Comparison of ENCODE assay signal across 9 cellular contexts in the genomic region with DNA sequence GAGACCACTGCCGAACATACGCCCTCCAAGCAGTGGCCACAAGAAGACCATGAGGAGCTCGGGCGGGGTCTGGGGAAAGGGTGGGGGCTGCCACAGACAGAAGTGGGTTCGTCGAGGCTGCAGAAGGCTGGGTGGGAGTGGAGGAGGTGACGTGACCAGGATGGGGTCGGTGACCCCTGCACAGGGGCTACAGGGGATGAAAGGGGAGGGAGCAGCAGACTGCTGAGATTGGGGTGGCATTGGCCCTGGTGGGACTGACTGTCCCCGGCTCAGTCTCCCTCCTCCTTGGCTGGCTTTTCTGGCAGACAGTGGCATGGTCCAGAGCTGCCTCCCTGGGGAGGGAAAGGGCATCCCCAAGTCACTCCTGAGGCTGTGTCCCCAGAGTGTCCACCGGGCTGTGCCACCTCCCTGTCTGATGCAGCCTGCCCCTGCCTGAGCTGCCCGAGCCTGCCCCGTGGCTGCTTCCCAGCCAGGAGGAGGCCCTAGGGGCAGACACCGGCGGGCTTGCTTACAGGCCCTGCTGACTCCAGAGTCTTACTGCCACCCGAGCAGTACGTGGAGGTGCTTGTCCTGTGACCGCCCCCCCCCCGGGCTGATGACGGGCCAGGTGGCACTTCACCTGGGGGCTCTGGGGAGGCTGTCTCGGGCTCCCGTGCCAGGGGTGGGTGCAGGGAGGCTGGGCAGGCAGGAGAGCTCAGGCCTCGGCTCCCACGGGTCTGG. TPM values are rescaled to one million over a fixed set of nuclear protein-coding genes. Genes with fewer than 3 reads are reported as not detected.
DNase-seq lines count a peak whose midpoint lies in the region; ATAC-seq, FAIRE-seq and TF ChIP-seq lines count a peak whose summit lies in the region.
"Had no signal": no experiment of that assay in that cellular context is flagged by ENCODE, and none has a peak within 500 bp of the region (broad histone marks: within the 10 kb centered on the region; RNA-seq: fewer than 3 reads in every experiment).

No MANE protein-coding gene starts in this region.

- no peaks in the 10 kb centered on the region for H3K36me3 ChIP-seq in adrenal gland (replicated peaks in 1 of 2)
- H3K36me3 ChIP-seq in HepG2 (replicated peaks in 1 of 2; ENCODE audit: control insufficient read depth in 1 of 2, insufficient read depth in 2 of 2, low read length in 2 of 2): peaks cover 2 to 14% of the 10 kb centered on the region in 2 experiments; a peak in 3 of 5 replicates

- H3K27me3 ChIP-seq in adrenal gland (no peaks in the 10 kb centered on the region), HepG2 (ENCODE audit: control insufficient read depth in 1 of 2, insufficient read depth in 2 of 2, low read length in 2 of 2) (no peaks in the 10 kb centered on the region)

- TF ChIP-seq CTCF in adrenal gland (IDR thresholded peaks at IDR 0.05): no peak
- peak; percentile 20; the same call in 1 of the 2 replicates for TF ChIP-seq CTCF in HepG2 (CRISPR knock-in tag; IDR thresholded peaks at IDR 0.05)

- TF ChIP-seq EP300 in HepG2 (IDR thresholded peaks at IDR 0.05; ENCODE audit: low read depth in 2 of 2, low read length in 2 of 2): no peak
- no peak for TF ChIP-seq EP300 in HepG2 (CRISPR knock-in tag; IDR thresholded peaks at IDR 0.05; ENCODE audit: borderline replicate concordance)

- in situ Hi-C loops in HepG2 (cut with HindIII; ENCODE audit: extremely low pct_ligation_motif_present, low pct_unique_long_range_greater_than_20kb): loop anchor here (5.0 kb wide), 1 partner anchor 37 kb away; no protein-coding TSS in a partner anchor

- H3K27ac ChIP-seq in adrenal gland (peak overlapping the region; percentile 29 to 89 (median 65)), HepG2 (ENCODE audit: extremely low read length, insufficient read depth, low read length) (peak overlapping the region; percentile 83), temporal lobe (ENCODE audit: low read depth, low read length) (peak overlapping the region; percentile 61)

- peak overlapping the region; percentile 79 for H3K9ac ChIP-seq in HepG2 (ENCODE audit: insufficient read depth, low read depth, low read length)

- H3K4me1 ChIP-seq in adrenal gland (replicated peaks in 1 of 2): peaks cover 25 to 90% of the 10 kb centered on the region in 2 donors
- peaks cover 69% of the 10 kb centered on the region for H3K4me1 ChIP-seq in HepG2 (ENCODE audit: insufficient read depth, low read length)

- no peak for TF ChIP-seq POLR2A in adrenal gland (IDR thresholded peaks at IDR 0.05)
- TF ChIP-seq POLR2A in HepG2 (IDR thresholded peaks at IDR 0.05; ENCODE audit: insufficient read depth in 1 of 2, low read depth in 2 of 2, low read length in 2 of 2): no peak; a peak in 1 of 4 replicates

- no peaks in the 10 kb centered on the region for H4K20me1 ChIP-seq in HepG2 (ENCODE audit: insufficient read depth, low read length)

- DNase-seq in M059J (ENCODE audit: low read depth): peak; percentile 44
- DNase-seq in adrenal gland: peak in 6 of 7 donors; percentile 20 to 66 (median 33)
- DNase-seq in HepG2 (ENCODE audit: low spot score): no peak
- DNase-seq in NCI-H1105 treated with DMSO at 0.1 percent for 48 hours (lab: John Stamatoyannopoulos, UW): no peak
- DNase-seq in DMS 273 (lab: John Stamatoyannopoulos, UW; ENCODE audit: unreplicated experiment): no peak
- DNase-seq: immature natural killer cell, NCI-H187 treated with DMSO at 0.1 percent for 48 hours had no signal

- peak; percentile 7; the same call in 1 of the 2 replicates for TF ChIP-seq RAD21 in HepG2 (CRISPR knock-in tag; IDR thresholded peaks at IDR 0.05)

- POLR2A ChIA-PET in HepG2 (lab: Yijun Ruan, JAX): interaction anchor here (0.9 to 2.7 kb wide), 9 partner anchors 9 to 53 kb away, joined by 3 to 65 read pairs (median 5); a partner anchor contains a TSS

- FAIRE-seq in HepG2 (lab: Jason Lieb, UNC): no peak

- peaks cover 58% of the 10 kb centered on the region for H3K79me2 ChIP-seq in HepG2 (ENCODE audit: insufficient read depth, low read length)

- intact Hi-C loops in adrenal gland (cut with DNase I) (no loop called here), HepG2 (cut with micrococcal nuclease; ENCODE audit: unreplicated experiment) (loop anchor here (2.0 to 5.0 kb wide), 2 partner anchors 39 to 62 kb away; no protein-coding TSS in a partner anchor)

- no TSS peak for BruUV-seq in HepG2 (replicated peaks; lab: Mats Ljungman, UMichigan)

- H3K9me3 ChIP-seq in adrenal gland (replicated peaks in 1 of 3) (no peaks in the 10 kb centered on the region), HepG2 (ENCODE audit: low read length) (no peaks in the 10 kb centered on the region)

- 54 to 73% (median 62%) methylated on average over 8 to 23 of the region's 23 CpGs for WGBS in adrenal gland, 4 donors
- WGBS in HepG2 (ENCODE audit: low lambda C conversion rate): 43% methylated on average over 14 of the region's 23 CpGs

- peak overlapping the region; percentile 95 for H3K4me2 ChIP-seq in HepG2 (ENCODE audit: low read depth, low read length)

- CTCF ChIA-PET in HepG2 (lab: Yijun Ruan, JAX; ENCODE audit: low intra/inter-chr PET ratio, low total read pairs): no interaction called here

- peak; percentile 67 for ATAC-seq in HepG2
- ATAC-seq in GM18858 (IDR thresholded peaks at IDR 0.05; ENCODE audit: unreplicated experiment): no peak

- peak overlapping the region in 2 of 4 donors; percentile 1 to 28 for H3K4me3 ChIP-seq in adrenal gland
- H3K4me3 ChIP-seq in HepG2 (replicated peaks in 1 of 3; ENCODE audit: insufficient read depth in 1 of 3, low read depth in 2 of 3, low read length in 3 of 3): peak overlapping the region; percentile 56 to 79 (median 66); a peak in 5 of 6 replicates

- no peak overlapping the region for H2AFZ ChIP-seq in HepG2 (ENCODE audit: low read length)

RNA-seq across cellular contexts. Expression of a gene that starts 7.2 kb away (rescaled TPM):
- total RNA-seq in M059J (2014; rRNA removed; shearing (Covaris generic)): 18.7 and 28.7 TPM in 2 replicates
- total RNA-seq in adrenal gland: 10 to 100 TPM; 10.8 to 81.2 (median 40.3) TPM
- polyA plus RNA-seq in adrenal gland: 100 to 1,000 TPM in 1 of 3 donors, 10 to 100 TPM in 1, 1 to 10 TPM in 1; 7.7 to 160 (median 35.2) TPM
- total RNA-seq in HepG2 (2016; rRNA removed; fragmentation: Illumina TruSeq; extraction: Trizol): 7.0 and 16.9 TPM in 2 replicates
- total RNA-seq in HepG2 (2016; cell fraction: cytosol; rRNA removed; fragmentation: Illumina TruSeq; extraction: Trizol; ENCODE audit: low read depth): 8.3 and 8.9 TPM in 2 replicates
- 6.0 and 17.5 TPM in 2 replicates for total RNA-seq in HepG2 (2016; cell fraction: insoluble cytoplasmic fraction; rRNA removed; fragmentation: Illumina TruSeq; extraction: Trizol)
- 10.1 and 13.2 TPM in 2 replicates for total RNA-seq in HepG2 (2016; cell fraction: membrane; rRNA removed; fragmentation: Illumina TruSeq; extraction: Trizol)
- total RNA-seq in HepG2 (2016; cell fraction: nucleus; rRNA removed; fragmentation: Illumina TruSeq; extraction: Trizol): 24.2 and 26.2 TPM in 2 replicates
- polyA plus RNA-seq in HepG2 (2011; rRNA removed): 34.5 and 38.6 TPM in 2 replicates
- polyA plus RNA-seq in HepG2 (2011; cell fraction: cytosol; rRNA removed): 9.0 and 10.4 TPM in 2 replicates
- 190 and 200 TPM in 2 replicates for polyA plus RNA-seq in HepG2 (2011; cell fraction: nucleus; rRNA removed)
- 8.5 and 20.0 TPM in 2 replicates for polyA plus RNA-seq in HepG2 (2012)
- polyA plus RNA-seq in HepG2 (2016; cell fraction: cytosol; fragmentation: Illumina TruSeq; extraction: Trizol; ENCODE audit: low read depth): 8.6 and 9.1 TPM in 2 replicates
- 8.9 and 10.1 TPM in 2 replicates for polyA plus RNA-seq in HepG2 (2016; cell fraction: insoluble cytoplasmic fraction; fragmentation: Illumina TruSeq; extraction: Trizol; ENCODE audit: low read depth)
- polyA plus RNA-seq in HepG2 (2016; cell fraction: membrane; fragmentation: Illumina TruSeq; extraction: Trizol; ENCODE audit: low read depth): 12.6 and 15.4 TPM in 2 replicates
- 68.6 and 68.9 TPM in 2 replicates for polyA plus RNA-seq in HepG2 (2016; cell fraction: nucleus; fragmentation: Illumina TruSeq; extraction: Trizol; ENCODE audit: insufficient read depth, low read depth)
- polyA minus RNA-seq in HepG2 (2011; rRNA and poly(A)+ RNA removed; ENCODE audit: low replicate concordance): 33.1 and 43.4 TPM in 2 replicates
- polyA minus RNA-seq in HepG2 (2011; cell fraction: cytosol; rRNA and poly(A)+ RNA removed): 8.4 and 8.5 TPM in 2 replicates
- 60.7 and 63.2 TPM in 2 replicates for polyA minus RNA-seq in HepG2 (2011; cell fraction: nucleus; rRNA and poly(A)+ RNA removed)
- total RNA-seq in temporal lobe: 22.6 TPM

RNA-seq across cellular contexts. Expression of a gene that starts 43.5 kb away (rescaled TPM):
- 143 and 193 TPM in 2 replicates for total RNA-seq in M059J (2014; rRNA removed; shearing (Covaris generic))
- 100 to 1,000 TPM; 176 to 290 (median 241) TPM for total RNA-seq in adrenal gland
- 100 to 1,000 TPM; 134 to 468 (median 338) TPM for polyA plus RNA-seq in adrenal gland
- 122 and 133 TPM in 2 replicates for total RNA-seq in HepG2 (2016; rRNA removed; fragmentation: Illumina TruSeq; extraction: Trizol)
- 25.1 and 28.0 TPM in 2 replicates for total RNA-seq in HepG2 (2016; cell fraction: cytosol; rRNA removed; fragmentation: Illumina TruSeq; extraction: Trizol; ENCODE audit: low read depth)
- 104 and 117 TPM in 2 replicates for total RNA-seq in HepG2 (2016; cell fraction: insoluble cytoplasmic fraction; rRNA removed; fragmentation: Illumina TruSeq; extraction: Trizol)
- total RNA-seq in HepG2 (2016; cell fraction: membrane; rRNA removed; fragmentation: Illumina TruSeq; extraction: Trizol): 56.9 and 59.3 TPM in 2 replicates
- total RNA-seq in HepG2 (2016; cell fraction: nucleus; rRNA removed; fragmentation: Illumina TruSeq; extraction: Trizol): 109 and 119 TPM in 2 replicates
- polyA plus RNA-seq in HepG2 (2011; rRNA removed): 73.9 and 76.3 TPM in 2 replicates
- 48.1 and 66.3 TPM in 2 replicates for polyA plus RNA-seq in HepG2 (2011; cell fraction: cytosol; rRNA removed)
- 210 and 221 TPM in 2 replicates for polyA plus RNA-seq in HepG2 (2011; cell fraction: nucleus; rRNA removed)
- 70.7 and 77.6 TPM in 2 replicates for polyA plus RNA-seq in HepG2 (2012)
- 11.6 and 13.4 TPM in 2 replicates for polyA plus RNA-seq in HepG2 (2016; cell fraction: cytosol; fragmentation: Illumina TruSeq; extraction: Trizol; ENCODE audit: low read depth)
- 90.6 and 120 TPM in 2 replicates for polyA plus RNA-seq in HepG2 (2016; cell fraction: insoluble cytoplasmic fraction; fragmentation: Illumina TruSeq; extraction: Trizol; ENCODE audit: low read depth)
- 40.3 and 41.9 TPM in 2 replicates for polyA plus RNA-seq in HepG2 (2016; cell fraction: membrane; fragmentation: Illumina TruSeq; extraction: Trizol; ENCODE audit: low read depth)
- 163 and 167 TPM in 2 replicates for polyA plus RNA-seq in HepG2 (2016; cell fraction: nucleus; fragmentation: Illumina TruSeq; extraction: Trizol; ENCODE audit: insufficient read depth, low read depth)
- polyA minus RNA-seq in HepG2 (2011; rRNA and poly(A)+ RNA removed; ENCODE audit: low replicate concordance): 28.2 and 90.0 TPM in 2 replicates
- 43.0 and 48.4 TPM in 2 replicates for polyA minus RNA-seq in HepG2 (2011; cell fraction: cytosol; rRNA and poly(A)+ RNA removed)
- 99.5 and 109 TPM in 2 replicates for polyA minus RNA-seq in HepG2 (2011; cell fraction: nucleus; rRNA and poly(A)+ RNA removed)
- 191 TPM for total RNA-seq in temporal lobe

RNA-seq across cellular contexts. Expression of a gene that starts 44.0 kb away (rescaled TPM):
- 27.9 and 49.4 TPM in 2 replicates for total RNA-seq in M059J (2014; rRNA removed; shearing (Covaris generic))
- total RNA-seq in adrenal gland (10 to 100 TPM; 19.2 to 57.7 (median 35.7) TPM), HepG2 (2016; rRNA removed; fragmentation: Illumina TruSeq; extraction: Trizol) (28.5 and 38.0 TPM in 2 replicates), temporal lobe (3.9 TPM)
- polyA plus RNA-seq in adrenal gland (10 to 100 TPM in 2 of 3 donors, 1 to 10 TPM in 1; 7.8 to 41.8 (median 38.3) TPM), HepG2 (2011; rRNA removed) (25.6 and 30.1 TPM in 2 replicates)
- total RNA-seq in HepG2 (2016; cell fraction: cytosol; rRNA removed; fragmentation: Illumina TruSeq; extraction: Trizol; ENCODE audit: low read depth): 51.3 and 56.9 TPM in 2 replicates
- 23.8 and 37.4 TPM in 2 replicates for total RNA-seq in HepG2 (2016; cell fraction: insoluble cytoplasmic fraction; rRNA removed; fragmentation: Illumina TruSeq; extraction: Trizol)
- total RNA-seq in HepG2 (2016; cell fraction: membrane; rRNA removed; fragmentation: Illumina TruSeq; extraction: Trizol): 75.6 and 77.4 TPM in 2 replicates
- total RNA-seq in HepG2 (2016; cell fraction: nucleus; rRNA removed; fragmentation: Illumina TruSeq; extraction: Trizol): 22.8 and 24.6 TPM in 2 replicates
- 24.2 and 29.8 TPM in 2 replicates for polyA plus RNA-seq in HepG2 (2011; cell fraction: cytosol; rRNA removed)
- polyA plus RNA-seq in HepG2 (2011; cell fraction: nucleus; rRNA removed): 85.8 and 92.8 TPM in 2 replicates
- polyA plus RNA-seq in HepG2 (2012): 14.3 and 23.5 TPM in 2 replicates
- 52.0 and 56.1 TPM in 2 replicates for polyA plus RNA-seq in HepG2 (2016; cell fraction: cytosol; fragmentation: Illumina TruSeq; extraction: Trizol; ENCODE audit: low read depth)
- polyA plus RNA-seq in HepG2 (2016; cell fraction: insoluble cytoplasmic fraction; fragmentation: Illumina TruSeq; extraction: Trizol; ENCODE audit: low read depth): 25.2 and 28.5 TPM in 2 replicates
- polyA plus RNA-seq in HepG2 (2016; cell fraction: membrane; fragmentation: Illumina TruSeq; extraction: Trizol; ENCODE audit: low read depth): 60.4 and 61.0 TPM in 2 replicates
- polyA plus RNA-seq in HepG2 (2016; cell fraction: nucleus; fragmentation: Illumina TruSeq; extraction: Trizol; ENCODE audit: insufficient read depth, low read depth): 46.5 and 50.4 TPM in 2 replicates
- 10.0 and 18.7 TPM in 2 replicates for polyA minus RNA-seq in HepG2 (2011; rRNA and poly(A)+ RNA removed; ENCODE audit: low replicate concordance)
- polyA minus RNA-seq in HepG2 (2011; cell fraction: cytosol; rRNA and poly(A)+ RNA removed): 8.1 and 8.4 TPM in 2 replicates
- polyA minus RNA-seq in HepG2 (2011; cell fraction: nucleus; rRNA and poly(A)+ RNA removed): 18.6 and 22.9 TPM in 2 replicates

Comparison
In these comparisons a context has a peak if more than half of its experiments do, and no peak if none do; other contexts are left out.
1. DNase-seq: peak in M059J (single experiment) and adrenal gland (6 of 7); none in HepG2 (single experiment), NCI-H1105 treated with DMSO at 0.1 percent for 48 hours (single experiment) and DMS 273 (single experiment).
2. Peak in every context shown above with its lines, with median percentiles within 50 percentile points of each other: H3K27ac ChIP-seq.